Comparison of ENCODE assay signal across 18 cellular contexts in the genomic region with DNA sequence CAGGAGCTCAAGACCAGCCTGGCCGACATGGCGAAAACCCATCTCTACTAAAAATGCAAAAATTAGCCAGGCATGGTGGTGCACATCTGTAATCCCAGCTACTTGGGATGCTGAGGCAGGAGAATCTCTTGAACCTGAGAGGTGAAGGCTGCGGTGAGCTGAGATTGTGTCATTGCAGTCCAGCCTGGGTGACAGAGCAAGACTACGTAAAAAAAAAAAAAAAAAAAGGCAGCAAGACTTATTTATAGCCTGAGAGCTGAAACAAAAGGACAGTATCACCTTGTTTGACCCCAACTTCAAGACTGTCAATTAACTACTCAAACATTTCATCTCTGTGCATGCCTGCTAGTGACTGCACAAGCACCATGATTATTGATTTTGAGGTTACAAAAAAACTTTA.
"Had no signal": no experiment of that assay in that cellular context is flagged by ENCODE, and none has a peak within 500 bp of the region (broad histone marks: within the 10 kb centered on the region; RNA-seq: fewer than 3 reads in every experiment).

No MANE protein-coding gene starts in this region.

- ATAC-seq: esophagus mucosa; mucosa of descending colon; naive thymus-derived CD8-positive, alpha-beta T cell; stimulated activated naive B cell treated with anti-CD40 and anti-IgM and Interleukin-4, amounts not matched to agents 10 μg/mL and 1 μg/mL and 100 μg/mL, for 72 hours; stimulated activated naive CD8-positive, alpha-beta T cell treated with anti-CD3 and anti-CD28 coated beads, Interleukin-15, amount 100 ng/mL, for 72 hours; upper lobe of right lung had no signal

- H3K27me3 ChIP-seq: neutrophil, sigmoid colon, testis, tibial nerve, upper lobe of right lung, vagina had no signal

- H3K36me3 ChIP-seq: neutrophil, sigmoid colon, tibial nerve, upper lobe of right lung, vagina had no signal

- H3K9me3 ChIP-seq: neutrophil, sigmoid colon, testis, tibial nerve, upper lobe of right lung, vagina had no signal

- H3K4me1 ChIP-seq: sigmoid colon, testis, tibial nerve, upper lobe of right lung, vagina had no signal

- H3K27ac ChIP-seq: neutrophil, sigmoid colon, skin epidermis, testis, tibial nerve, upper lobe of right lung, vagina had no signal

- H3K4me3 ChIP-seq: mucosa of descending colon, sigmoid colon, skin epidermis, testis, tibial nerve, upper lobe of right lung, vagina had no signal

- DNase-seq: cortex of kidney; effector memory CD4-positive, alpha-beta T cell; immature natural killer cell; mammary epithelial cell; mucosa of descending colon; naive thymus-derived CD8-positive, alpha-beta T cell; sigmoid colon; stimulated activated CD4-positive, alpha-beta T cell treated with anti-CD3 and anti-CD28 coated beads, Interleukin-2, amount 100 ng/mL, for 24 hours; stimulated activated CD4-positive, alpha-beta T cell treated with anti-CD3 and anti-CD28 coated beads, Interleukin-4, amount 100 ng/mL, for 4 hours; stimulated activated naive B cell treated with anti-CD40 and anti-IgM and Interleukin-4, amounts not matched to agents 10 μg/mL and 1 μg/mL and 100 μg/mL, for 72 hours; stimulated activated naive CD8-positive, alpha-beta T cell treated with anti-CD3 and anti-CD28 coated beads, Interleukin-15, amount 100 ng/mL, for 72 hours; testis; upper lobe of right lung had no signal
